Comparison of ENCODE assay signal across 1 cellular context in the genomic region with DNA sequence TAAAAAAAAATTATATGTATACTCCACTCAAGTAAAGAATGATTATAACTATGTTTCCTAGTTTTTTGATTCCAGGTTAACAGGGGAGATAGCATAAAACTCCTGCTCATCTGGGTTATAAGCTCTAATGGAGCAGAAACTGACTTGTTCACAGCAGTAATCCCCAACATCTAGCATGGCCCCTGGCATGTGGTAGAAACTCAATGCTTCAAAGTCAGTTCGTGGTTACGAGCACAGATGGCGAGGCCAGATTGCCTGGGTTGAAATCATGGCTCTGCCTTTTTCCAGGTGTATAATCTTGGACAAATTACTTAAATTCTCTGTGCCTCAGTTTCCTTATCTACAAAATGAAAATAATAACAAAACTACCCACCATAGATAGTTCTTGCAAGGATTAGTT.
TF ChIP-seq lines count a peak whose summit lies in the region.

No MANE protein-coding gene starts in this region.

TF ChIP-seq in K562, 482 proteins besides CTCF, POLR2A, EP300 and RAD21 (continued from another document):
- TF ChIP-seq ZNF324 (CRISPR knock-in tag; IDR thresholded peaks at IDR 0.05) (no peak), TEAD4 (IDR thresholded peaks at IDR 0.05; ENCODE audit: low read length) (0 out of 2 replicates have a peak, but pooled peaks have one; percentile 26), TEAD4 (CRISPR knock-in tag; IDR thresholded peaks at IDR 0.05; ENCODE audit: borderline replicate concordance) (no peak)
